Comparison of ENCODE assay signal across 30 cellular contexts in the genomic region with DNA sequence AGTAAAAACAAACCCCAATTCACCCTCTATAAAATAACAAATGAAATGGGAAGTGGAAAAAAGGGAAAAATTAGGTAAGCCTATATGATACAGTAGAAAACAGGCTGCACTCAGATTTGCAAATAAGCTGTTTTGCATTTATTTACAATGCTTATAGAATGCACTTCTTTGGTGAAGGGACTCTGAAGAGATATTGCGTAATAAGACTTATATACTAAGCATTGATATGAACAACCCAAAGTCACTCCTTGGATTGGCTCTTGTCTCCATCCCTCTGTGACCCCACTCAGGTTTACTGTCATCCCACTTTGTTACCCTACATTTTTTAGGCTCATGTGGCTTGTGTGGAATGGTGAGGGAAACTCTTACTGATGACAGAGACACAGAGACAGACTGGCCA. TPM values are rescaled to one million over a fixed set of nuclear protein-coding genes. Genes with fewer than 3 reads are reported as not detected.
"Had no signal": no experiment of that assay in that cellular context is flagged by ENCODE, and none has a peak within 500 bp of the region (broad histone marks: within the 10 kb centered on the region; RNA-seq: fewer than 3 reads in every experiment).

No MANE protein-coding gene starts in this region.

- H3K9me3 ChIP-seq: heart left ventricle, neutrophil, psoas muscle, spleen, tibial artery, upper lobe of right lung, vagina had no signal

- H3K27ac ChIP-seq: dorsolateral prefrontal cortex, heart left ventricle, neutrophil, psoas muscle, spleen, tibial artery, upper lobe of right lung, vagina had no signal

- ATAC-seq: esophagus mucosa; heart left ventricle; naive thymus-derived CD4-positive, alpha-beta T cell; psoas muscle; sciatic nerve; stimulated activated memory B cell treated with anti-CD40 and anti-IgM and Interleukin-4, amounts not matched to agents 10 μg/mL and 1 μg/mL and 100 μg/mL, for 72 hours; upper lobe of right lung had no signal

- H3K36me3 ChIP-seq: heart left ventricle, neutrophil, spleen, tibial artery, upper lobe of right lung, vagina had no signal

- H3K4me1 ChIP-seq: psoas muscle, spleen, tibial artery, upper lobe of right lung, vagina had no signal

- DNase-seq: cortex of kidney; dorsolateral prefrontal cortex; effector CD8-positive, alpha-beta T cell; heart left ventricle; hippocampal formation; mesendoderm; naive thymus-derived CD4-positive, alpha-beta T cell; nephron progenitor cell; psoas muscle; retina; spleen; stimulated activated CD4-positive, alpha-beta T cell treated with anti-CD3 and anti-CD28 coated beads, Interleukin-15, amount 100 ng/mL, for 24 hours; stimulated activated CD4-positive, alpha-beta T cell treated with anti-CD3 and anti-CD28 coated beads, Interleukin-1b, Interleukin-23, amount 100 ng/mL, for 48 hours; stimulated activated CD4-positive, alpha-beta T cell treated with anti-CD3 and anti-CD28 coated beads, Interleukin-4, amount 100 ng/mL, for 24 hours; tibial artery; upper lobe of right lung had no signal

- H3K4me3 ChIP-seq: dorsolateral prefrontal cortex, heart left ventricle, psoas muscle, spleen, tibial artery, upper lobe of right lung, vagina had no signal

- H3K27me3 ChIP-seq: dorsolateral prefrontal cortex, heart left ventricle, neutrophil, spleen, tibial artery, upper lobe of right lung, vagina had no signal

- FAIRE-seq: endometrium, frontal cortex, islet of Langerhans had no signal

RNA-seq across cellular contexts. Expression of a gene that starts 10.9 kb away (rescaled TPM):
- total RNA-seq: glomerular endothelial cell, lung microvascular endothelial cell had no signal
- polyA plus RNA-seq: naive thymus-derived CD4-positive, alpha-beta T cell had no signal

RNA-seq across cellular contexts. Expression of a gene that starts 35.3 kb away (rescaled TPM):
- total RNA-seq: esophagus mucosa, fibroblast of lung, glomerular endothelial cell, lung microvascular endothelial cell, osteoblast, temporal lobe, upper lobe of right lung had no signal

RNA-seq across cellular contexts. Expression of a gene that starts 40.8 kb away (rescaled TPM):
- total RNA-seq: esophagus mucosa; fibroblast of lung; frontal cortex; glomerular endothelial cell; lung microvascular endothelial cell; naive thymus-derived CD4-positive, alpha-beta T cell; osteoblast; sciatic nerve; skeletal muscle tissue; temporal lobe; upper lobe of right lung; vagina had no signal
- polyA plus RNA-seq: fibroblast of lung; naive thymus-derived CD4-positive, alpha-beta T cell; spleen had no signal
